ENCODE assay signal across 8 cellular contexts in the genomic region with DNA sequence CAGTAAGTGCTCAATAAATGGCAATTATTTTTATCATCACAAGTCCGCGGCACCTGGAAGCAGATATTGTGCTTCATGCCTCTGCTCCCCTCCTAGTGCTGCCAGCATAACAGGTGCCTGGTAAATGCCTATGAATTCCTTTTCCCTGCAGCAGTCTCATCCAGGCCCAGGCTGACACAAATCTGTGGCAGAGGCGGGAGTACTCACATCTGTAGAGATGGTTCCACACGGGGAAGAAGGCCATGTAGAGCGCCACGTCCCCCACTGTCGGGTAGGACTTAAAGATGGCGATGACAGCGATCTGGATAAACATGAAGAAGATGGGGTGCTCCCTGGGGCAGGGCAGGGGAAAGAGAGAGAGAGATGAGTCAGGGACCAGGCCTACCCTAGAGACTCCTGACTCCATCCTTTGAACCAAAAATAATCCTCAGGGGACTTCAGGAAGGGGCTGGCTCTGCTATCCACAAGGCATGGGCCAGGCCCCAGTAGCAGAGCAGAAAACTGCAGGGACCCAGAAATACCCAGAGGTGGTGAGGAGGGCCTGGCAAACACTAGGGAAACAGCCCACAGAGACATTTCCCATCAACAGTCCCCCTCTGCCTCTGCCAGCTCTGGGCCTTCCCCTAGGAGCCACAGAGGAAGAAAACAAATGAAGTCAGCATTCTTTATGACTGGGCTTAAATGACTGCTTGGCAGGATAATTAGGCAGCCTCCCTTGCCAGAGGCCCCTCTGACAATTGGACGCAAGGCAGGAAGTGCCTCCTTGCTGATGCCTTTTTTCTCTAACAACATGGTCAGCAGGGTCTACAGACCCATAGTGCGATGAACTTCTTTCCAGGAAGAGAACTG. TPM values are rescaled to one million over a fixed set of nuclear protein-coding genes. Genes with fewer than 3 reads are reported as not detected.
DNase-seq lines count a peak whose midpoint lies in the region; ATAC-seq and TF ChIP-seq lines count a peak whose summit lies in the region.

No MANE protein-coding gene starts in this region.

- H3K27me3 Mint-ChIP-seq in activated T-helper 1 cell treated with anti-CD3 and anti-CD28 coated beads, Interleukin-12 subunit alpha, Interleukin-12 subunit beta, Interleukin-2, Interleukin-4 antibody, amounts not matched to agents 30 ng/mL and 10 ng/mL and 1 ng/mL, durations not matched to agents 14 hours and 24 hours and 36 hours (ENCODE audit: insufficient read depth), result no peaks in the 10 kb centered on the region
- no peaks in the 10 kb centered on the region for H3K27me3 Mint-ChIP-seq in stimulated activated naive CD8-positive, alpha-beta T cell treated with anti-CD3 and anti-CD28 coated beads, Interleukin-15, Interleukin-2, amounts not matched to agents 100 ng/mL and 50 ng/mL, for 24 hours

- no peaks in the 10 kb centered on the region for H3K79me2 ChIP-seq in hepatocyte

- H3K27ac Mint-ChIP-seq in activated T-helper 1 cell treated with anti-CD3 and anti-CD28 coated beads, Interleukin-12 subunit alpha, Interleukin-12 subunit beta, Interleukin-2, Interleukin-4 antibody, amounts not matched to agents 30 ng/mL and 10 ng/mL and 1 ng/mL, durations not matched to agents 14 hours and 24 hours and 36 hours, result peak overlapping the region; percentile 85
- peak overlapping the region; percentile 88 for H3K27ac Mint-ChIP-seq in stimulated activated naive CD8-positive, alpha-beta T cell treated with anti-CD3 and anti-CD28 coated beads, Interleukin-15, Interleukin-2, amounts not matched to agents 100 ng/mL and 50 ng/mL, for 24 hours

- ATAC-seq in GM21737 (IDR thresholded peaks at IDR 0.05; ENCODE audit: unreplicated experiment), result no peak

- H3K4me3 Mint-ChIP-seq in activated T-helper 1 cell treated with anti-CD3 and anti-CD28 coated beads, Interleukin-12 subunit alpha, Interleukin-12 subunit beta, Interleukin-2, Interleukin-4 antibody, amounts not matched to agents 30 ng/mL and 10 ng/mL and 1 ng/mL, durations not matched to agents 14 hours and 24 hours and 36 hours, result peak overlapping the region; percentile 38
- no peak overlapping the region for H3K4me3 Mint-ChIP-seq in stimulated activated naive CD8-positive, alpha-beta T cell treated with anti-CD3 and anti-CD28 coated beads, Interleukin-15, Interleukin-2, amounts not matched to agents 100 ng/mL and 50 ng/mL, for 24 hours

- intact Hi-C loops in activated T-helper 1 cell treated with anti-CD3 and anti-CD28 coated beads, Interleukin-12 subunit alpha, Interleukin-12 subunit beta, Interleukin-2, Interleukin-4 antibody, amounts not matched to agents 30 ng/mL and 10 ng/mL and 1 ng/mL, durations not matched to agents 14 hours and 24 hours and 36 hours (cut with micrococcal nuclease), result loop anchor here (1.0 to 5.0 kb wide), 4 partner anchors 23 to 138 kb away; a partner anchor contains a TSS

- peak; percentile 10 for DNase-seq in activated naive CD4-positive, alpha-beta T cell treated with Interleukin-2 at 50 U/mL for 16 hours
- DNase-seq in activated naive CD4-positive, alpha-beta T cell (lab: John Stamatoyannopoulos, UW), result no peak
- peak; percentile 38 for DNase-seq in activated T-helper 1 cell treated with anti-CD3 and anti-CD28 coated beads, Interleukin-12 subunit alpha, Interleukin-12 subunit beta, Interleukin-2, Interleukin-4 antibody, amounts not matched to agents 30 ng/mL and 10 ng/mL and 1 ng/mL, durations not matched to agents 14 hours and 24 hours and 36 hours (ENCODE audit: low spot score)
- peak; percentile 49 for DNase-seq in hepatocyte (ENCODE audit: low spot score)
- DNase-seq in DMS114 treated with DMSO at 0.1 percent for 48 hours (lab: John Stamatoyannopoulos, UW; ENCODE audit: unreplicated experiment), result no peak
- DNase-seq in SHP77 treated with DMSO at 0.1 percent for 48 hours (lab: John Stamatoyannopoulos, UW), result no peak

- H3K36me3 ChIP-seq in hepatocyte (replicated peaks; ENCODE audit: insufficient read depth, low read depth), result no peaks in the 10 kb centered on the region

- H3K9me3 ChIP-seq in hepatocyte (ENCODE audit: low read depth), result no peaks in the 10 kb centered on the region

- no peak overlapping the region for H3K4me2 ChIP-seq in hepatocyte

- H3K4me3 ChIP-seq in hepatocyte, result no peak overlapping the region

- no peaks in the 10 kb centered on the region for H4K20me1 ChIP-seq in hepatocyte (ENCODE audit: insufficient read depth, poor library complexity, severe bottlenecking)

- no peak for TF ChIP-seq CTCF in hepatocyte (IDR thresholded peaks at IDR 0.05; ENCODE audit: poor library complexity)

- H2AFZ ChIP-seq in hepatocyte, result no peak overlapping the region

- peaks cover 39% of the 10 kb centered on the region for H3K4me1 Mint-ChIP-seq in activated T-helper 1 cell treated with anti-CD3 and anti-CD28 coated beads, Interleukin-12 subunit alpha, Interleukin-12 subunit beta, Interleukin-2, Interleukin-4 antibody, amounts not matched to agents 30 ng/mL and 10 ng/mL and 1 ng/mL, durations not matched to agents 14 hours and 24 hours and 36 hours (ENCODE audit: low read depth)
- peaks cover 22% of the 10 kb centered on the region for H3K4me1 Mint-ChIP-seq in stimulated activated naive CD8-positive, alpha-beta T cell treated with anti-CD3 and anti-CD28 coated beads, Interleukin-15, Interleukin-2, amounts not matched to agents 100 ng/mL and 50 ng/mL, for 24 hours (ENCODE audit: low read depth)

- H3K27ac ChIP-seq in hepatocyte, result peak overlapping the region; percentile 74

- H3K36me3 Mint-ChIP-seq in activated T-helper 1 cell treated with anti-CD3 and anti-CD28 coated beads, Interleukin-12 subunit alpha, Interleukin-12 subunit beta, Interleukin-2, Interleukin-4 antibody, amounts not matched to agents 30 ng/mL and 10 ng/mL and 1 ng/mL, durations not matched to agents 14 hours and 24 hours and 36 hours (ENCODE audit: low read depth), result peaks cover 17% of the 10 kb centered on the region
- H3K36me3 Mint-ChIP-seq in stimulated activated naive CD8-positive, alpha-beta T cell treated with anti-CD3 and anti-CD28 coated beads, Interleukin-15, Interleukin-2, amounts not matched to agents 100 ng/mL and 50 ng/mL, for 24 hours (ENCODE audit: low read depth), result peaks cover 31% of the 10 kb centered on the region

- no peaks in the 10 kb centered on the region for H3K9me2 ChIP-seq in hepatocyte (replicated peaks; ENCODE audit: insufficient read depth)

- 90% methylated on average over 11 of the region's 11 CpGs for WGBS in hepatocyte (ENCODE audit: low lambda C conversion rate, missing lambda C conversion rate)

- H3K9me3 Mint-ChIP-seq in activated T-helper 1 cell treated with anti-CD3 and anti-CD28 coated beads, Interleukin-12 subunit alpha, Interleukin-12 subunit beta, Interleukin-2, Interleukin-4 antibody, amounts not matched to agents 30 ng/mL and 10 ng/mL and 1 ng/mL, durations not matched to agents 14 hours and 24 hours and 36 hours, result no peaks in the 10 kb centered on the region
- H3K9me3 Mint-ChIP-seq in stimulated activated naive CD8-positive, alpha-beta T cell treated with anti-CD3 and anti-CD28 coated beads, Interleukin-15, Interleukin-2, amounts not matched to agents 100 ng/mL and 50 ng/mL, for 24 hours, result no peaks in the 10 kb centered on the region

- no peaks in the 10 kb centered on the region for H3K27me3 ChIP-seq in hepatocyte

- H3K4me1 ChIP-seq in hepatocyte (ENCODE audit: insufficient read depth), result peaks cover 4% of the 10 kb centered on the region

RNA-seq across cellular contexts. Expression of a gene that starts 23.0 kb away (rescaled TPM):
- 6.1 and 7.3 TPM in 2 replicates for total RNA-seq in activated T-helper 1 cell treated with anti-CD3 and anti-CD28 coated beads, Interleukin-12 subunit alpha, Interleukin-12 subunit beta, Interleukin-2, Interleukin-4 antibody, amounts not matched to agents 30 ng/mL and 10 ng/mL and 1 ng/mL, durations not matched to agents 14 hours and 24 hours and 36 hours
- 28.1 and 32.1 TPM in 2 replicates for total RNA-seq in hepatocyte
- polyA plus RNA-seq in hepatocyte, result 77.1 and 81.8 TPM in 2 replicates

Comparison
In these comparisons a context has a peak if more than half of its experiments do, and no peak if none do; other contexts are left out.
1. DNase-seq: peak in activated naive CD4-positive, alpha-beta T cell treated with Interleukin-2 at 50 U/mL for 16 hours (single experiment), activated T-helper 1 cell treated with anti-CD3 and anti-CD28 coated beads, Interleukin-12 subunit alpha, Interleukin-12 subunit beta, Interleukin-2, Interleukin-4 antibody, amounts not matched to agents 30 ng/mL and 10 ng/mL and 1 ng/mL, durations not matched to agents 14 hours and 24 hours and 36 hours (single experiment) and hepatocyte (single experiment); none in activated naive CD4-positive, alpha-beta T cell (0 of 4), DMS114 treated with DMSO at 0.1 percent for 48 hours (single experiment) and SHP77 treated with DMSO at 0.1 percent for 48 hours (single experiment).